Comparison of ENCODE assay signal across 8 cellular contexts in the genomic region with DNA sequence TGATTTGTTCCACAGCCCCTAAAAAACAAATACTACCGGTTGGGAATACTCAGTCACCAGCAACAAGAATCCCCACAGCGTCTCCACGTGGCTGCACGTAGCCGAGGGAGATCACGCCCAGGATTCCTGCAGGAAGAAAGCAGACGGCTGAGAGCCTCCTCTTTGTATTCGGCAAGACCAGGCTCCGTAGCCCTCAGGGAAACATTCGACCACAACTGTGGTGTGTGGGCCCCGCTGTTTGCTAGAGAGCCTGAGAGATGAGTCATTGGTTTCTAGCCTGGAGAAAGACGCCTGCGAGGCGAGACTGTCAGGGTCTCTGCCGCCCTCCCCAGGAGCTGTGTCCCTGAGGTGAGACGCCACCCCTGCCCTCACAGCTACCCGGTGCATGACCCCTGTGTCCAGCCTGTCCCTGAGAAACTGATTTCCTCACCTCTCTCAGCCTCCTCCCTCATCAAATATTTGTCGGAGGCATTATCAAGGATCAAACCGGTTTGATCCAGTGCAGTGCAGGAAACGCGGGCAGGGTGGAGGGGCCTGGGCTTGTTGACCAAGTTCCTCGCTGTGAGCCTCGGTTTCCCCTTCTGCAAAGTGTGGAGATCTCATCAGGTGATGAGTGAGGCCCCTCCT. TPM values are rescaled to one million over a fixed set of nuclear protein-coding genes. Genes with fewer than 3 reads are reported as not detected.
DNase-seq lines count a peak whose midpoint lies in the region; ATAC-seq and TF ChIP-seq lines count a peak whose summit lies in the region.

No MANE protein-coding gene starts in this region.

- no peaks in the 10 kb centered on the region for H3K9me3 ChIP-seq in mucosa of descending colon
- H3K9me3 ChIP-seq in Karpas-422 (ENCODE audit: low read length): no peaks in the 10 kb centered on the region

- peak; percentile 32 to 37 for DNase-seq in AML-193 (lab: John Stamatoyannopoulos, UW)
- DNase-seq in HuH-7 (ENCODE audit: low spot score): peak; percentile 66
- peak; percentile 58 for DNase-seq in activated CD4-positive, alpha-beta T cell treated with anti-CD3 and anti-CD28 coated beads for 1 hour
- peak; percentile 51 to 61 for DNase-seq in central memory CD8-positive, alpha-beta T cell (ENCODE audit: low spot score in 2 of 2)
- DNase-seq in mucosa of descending colon: peak; percentile 55 to 76 (median 61)
- DNase-seq in stimulated activated CD8-positive, alpha-beta memory T cell treated with anti-CD3 and anti-CD28 coated beads, Interleukin-7, amount 100 ng/mL, for 4 hours (ENCODE audit: low read depth in 2 of 2): peak; percentile 69 to 71
- no peak for DNase-seq in Karpas-422

- H3K4me1 Mint-ChIP-seq in central memory CD8-positive, alpha-beta T cell: peaks cover 67% of the 10 kb centered on the region

- H3K79me2 ChIP-seq in Karpas-422 (ENCODE audit: low read length): no peaks in the 10 kb centered on the region

- H3K4me2 ChIP-seq in Karpas-422 (ENCODE audit: low read depth, low read length, poor library complexity, severe bottlenecking): no peak overlapping the region

- H3K4me3 Mint-ChIP-seq in central memory CD8-positive, alpha-beta T cell: peak overlapping the region; percentile 92

- H2AFZ ChIP-seq in Karpas-422 (ENCODE audit: low read length): no peak overlapping the region

- H3K9me2 ChIP-seq in Karpas-422 (replicated peaks; ENCODE audit: insufficient read depth, low read length): no peaks in the 10 kb centered on the region

- H3K36me3 Mint-ChIP-seq in central memory CD8-positive, alpha-beta T cell (ENCODE audit: insufficient read depth): peaks cover 20% of the 10 kb centered on the region

- ATAC-seq in GM21367 (IDR thresholded peaks at IDR 0.05; ENCODE audit: unreplicated experiment): peak; percentile 71
- ATAC-seq in central memory CD8-positive, alpha-beta T cell (replicated peaks; ENCODE audit: extremely low read depth, poor library complexity, severe bottlenecking): peak; percentile 79
- peak; percentile 58 for ATAC-seq in mucosa of descending colon

- H3K27me3 ChIP-seq in Karpas-422 (ENCODE audit: low read length): no peaks in the 10 kb centered on the region

- no peaks in the 10 kb centered on the region for H4K20me1 ChIP-seq in Karpas-422 (ENCODE audit: insufficient read depth, low read depth, low read length)

- no peaks in the 10 kb centered on the region for H3K27me3 Mint-ChIP-seq in central memory CD8-positive, alpha-beta T cell

- TF ChIP-seq CTCF in mucosa of descending colon (IDR thresholded peaks at IDR 0.05): no peak

- no peaks in the 10 kb centered on the region for H3K9me3 Mint-ChIP-seq in central memory CD8-positive, alpha-beta T cell

- H3K36me3 ChIP-seq in mucosa of descending colon (ENCODE audit: low read depth): no peaks in the 10 kb centered on the region
- H3K36me3 ChIP-seq in Karpas-422 (ENCODE audit: insufficient read depth, low read length): no peaks in the 10 kb centered on the region

- H3K27ac ChIP-seq in Karpas-422 (ENCODE audit: low read length): no peak overlapping the region

- H3K4me3 ChIP-seq in mucosa of descending colon: no peak overlapping the region
- H3K4me3 ChIP-seq in Karpas-422 (ENCODE audit: low read length): no peak overlapping the region

- intact Hi-C loops in mucosa of descending colon (cut with DNase I, micrococcal nuclease): no loop called here

- H3K4me1 ChIP-seq in mucosa of descending colon (ENCODE audit: low read depth) (peaks cover 28% of the 10 kb centered on the region), Karpas-422 (ENCODE audit: low read length) (no peaks in the 10 kb centered on the region)

- H3K27ac Mint-ChIP-seq in central memory CD8-positive, alpha-beta T cell (ENCODE audit: low read depth): peak overlapping the region; percentile 98

- no peak overlapping the region for H3K9ac ChIP-seq in Karpas-422 (ENCODE audit: low read length)

RNA-seq across cellular contexts. Expression of a gene that starts 4.7 kb away (rescaled TPM):
- 100 to 1,000 TPM in 1 of 3 donors, 10 to 100 TPM in 2; 15.7 to 189 (median 70.4) TPM for total RNA-seq in mucosa of descending colon
- total RNA-seq in Karpas-422 (2014; rRNA removed; shearing (Covaris generic); ENCODE audit: low replicate concordance): not detected in 2 replicates

RNA-seq across cellular contexts. Expression of a gene that starts 20.7 kb away (rescaled TPM):
- 10 to 100 TPM; 24.2 to 49.0 (median 31.2) TPM for total RNA-seq in mucosa of descending colon
- 41.9 and 62.3 TPM in 2 replicates for total RNA-seq in Karpas-422 (2014; rRNA removed; shearing (Covaris generic); ENCODE audit: low replicate concordance)

RNA-seq across cellular contexts. Expression of a gene that starts 27.0 kb away (rescaled TPM):
- 10 to 100 TPM; 11.8 to 12.8 (median 11.8) TPM for total RNA-seq in mucosa of descending colon
- 13.9 and 29.1 TPM in 2 replicates for total RNA-seq in Karpas-422 (2014; rRNA removed; shearing (Covaris generic); ENCODE audit: low replicate concordance)

RNA-seq across cellular contexts. Expression of a gene that starts 48.5 kb away (rescaled TPM):
- total RNA-seq in mucosa of descending colon: 100 to 1,000 TPM; 115 to 244 (median 172) TPM
- total RNA-seq in Karpas-422 (2014; rRNA removed; shearing (Covaris generic); ENCODE audit: low replicate concordance): 28.8 and 50.7 TPM in 2 replicates

Comparison
In these comparisons a context has a peak if more than half of its experiments do, and no peak if none do; other contexts are left out.
1. RNA of a gene that starts 4.7 kb away (total RNA-seq): 15.7 to 189 TPM in mucosa of descending colon; not detected in Karpas-422; every median in the first group is over 10 times any median in the second.
2. Peak in every context shown above with its lines, with median percentiles within 50 percentile points of each other: ATAC-seq.